ENCODE assay signal across 12 cellular contexts in the genomic region with DNA sequence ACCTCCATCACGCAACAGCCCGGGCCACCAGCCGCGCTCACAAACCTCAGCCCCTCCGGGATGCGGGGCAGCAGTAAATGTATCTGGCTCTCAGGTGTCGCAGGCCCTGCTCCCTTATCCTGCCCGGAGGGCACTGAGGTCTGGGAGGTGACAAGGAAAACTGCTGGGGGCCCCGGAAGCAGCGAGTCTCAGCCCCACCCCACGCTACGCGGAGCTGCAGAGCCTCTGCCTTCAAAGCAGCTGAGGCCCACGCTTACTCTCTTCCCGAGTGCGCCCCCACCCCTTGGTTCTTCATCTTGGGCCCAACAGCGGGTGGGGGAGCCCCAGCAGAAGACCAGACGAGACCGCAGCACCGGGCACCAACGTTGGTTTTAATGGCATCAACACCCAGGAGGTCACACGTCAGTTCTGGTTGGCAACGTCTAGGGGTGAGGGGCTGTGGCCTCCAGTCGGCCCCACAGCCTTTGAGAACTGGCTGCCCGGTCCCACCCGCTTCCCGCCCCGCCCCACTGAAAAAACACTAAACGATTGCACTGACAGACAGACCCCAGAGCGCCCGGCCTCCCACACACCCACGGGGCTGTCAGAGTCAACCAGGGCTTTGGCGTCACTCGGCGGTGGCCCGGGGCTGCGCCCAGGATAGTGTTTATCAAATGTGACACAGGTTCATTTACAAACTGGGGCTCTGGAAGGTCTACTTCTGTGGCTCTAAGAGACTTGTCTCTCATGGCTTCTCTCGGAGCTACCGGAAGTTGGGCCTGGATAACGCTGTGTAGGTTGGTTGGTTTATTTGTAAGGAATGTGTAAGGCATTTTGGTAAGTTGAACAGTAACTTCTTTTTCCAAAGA. TPM values are rescaled to one million over a fixed set of nuclear protein-coding genes. Genes with fewer than 3 reads are reported as not detected.
A peak's percentile ranks its signal among the peaks of the same experiment; 100 is the strongest.
DNase-seq lines count a peak whose midpoint lies in the region; ATAC-seq and TF ChIP-seq lines count a peak whose summit lies in the region.
"Had no signal": no experiment of that assay in that cellular context is flagged by ENCODE, and none has a peak within 500 bp of the region (broad histone marks: within the 10 kb centered on the region; RNA-seq: fewer than 3 reads in every experiment).

No MANE protein-coding gene starts in this region.

- H3K4me1 ChIP-seq in BLaER1 = peaks cover 97% of the 10 kb centered on the region
- H3K4me1 ChIP-seq in PC-9 (replicated peaks; ENCODE audit: insufficient read depth) = no peaks in the 10 kb centered on the region
- peaks cover 63 to 97% (median 94%) of the 10 kb centered on the region in 4 donors for H3K4me1 ChIP-seq in esophagus muscularis mucosa
- H3K4me1 ChIP-seq in effector memory CD4-positive, alpha-beta T cell (ENCODE audit: control insufficient read depth, insufficient read depth, low read length, poor library complexity, severe bottlenecking) = peaks cover 39% of the 10 kb centered on the region

- H2AFZ ChIP-seq in PC-9 = no peak overlapping the region

- no peak for TF ChIP-seq EP300 in esophagus muscularis mucosa (IDR thresholded peaks at IDR 0.05)

- no peaks in the 10 kb centered on the region for H3K9me3 Mint-ChIP-seq in nephron progenitor cell
- H3K9me3 Mint-ChIP-seq: activated B cell treated with CpG ODN at 0.5 μM for 24 hours; CD4-positive, CD25-positive, alpha-beta regulatory T cell; stimulated activated memory B cell treated with anti-CD40 and anti-IgM and Interleukin-4, amounts not matched to agents 10 μg/mL and 1 μg/mL and 100 μg/mL, for 72 hours had no signal

- intact Hi-C loops in PC-9 (cut with micrococcal nuclease; ENCODE audit: unreplicated experiment) (no loop called here), esophagus muscularis mucosa (cut with DNase I) (loop anchor here (2.0 to 5.0 kb wide), 2 partner anchors 36 to 77 kb away; no protein-coding TSS in a partner anchor)

- ATAC-seq in HG03175 (IDR thresholded peaks at IDR 0.05; ENCODE audit: unreplicated experiment) = no peak

- no peak for TF ChIP-seq POLR2A in esophagus muscularis mucosa (IDR thresholded peaks at IDR 0.05; ENCODE audit: low read depth)

- H3K4me3 ChIP-seq in BLaER1 (peak overlapping the region; percentile 65), PC-9 (no peak overlapping the region), esophagus muscularis mucosa (peak overlapping the region in 1 of 4 donors; percentile 21)
- H3K4me3 ChIP-seq in effector memory CD4-positive, alpha-beta T cell (ENCODE audit: insufficient read depth, low read depth, low read length, poor library complexity, severe bottlenecking) = no peak overlapping the region

- peaks cover 14% of the 10 kb centered on the region; the same call in 1 of the 2 replicates for H3F3A ChIP-seq in PC-9 (ENCODE audit: insufficient read depth, low read depth)

- peaks cover 13% of the 10 kb centered on the region for H3K36me3 ChIP-seq in BLaER1
- no peaks in the 10 kb centered on the region for H3K36me3 ChIP-seq in PC-9 (ENCODE audit: low read depth)
- H3K36me3 ChIP-seq in esophagus muscularis mucosa = peaks cover 7 to 72% (median 58%) of the 10 kb centered on the region in 4 donors
- H3K36me3 ChIP-seq in effector memory CD4-positive, alpha-beta T cell (ENCODE audit: control insufficient read depth, insufficient read depth, low read length) = peaks cover 2% of the 10 kb centered on the region

- peaks cover 11% of the 10 kb centered on the region for H3K4me1 Mint-ChIP-seq in nephron progenitor cell

- no peaks in the 10 kb centered on the region; the same call in 1 of the 2 replicates for H4K20me1 ChIP-seq in BLaER1
- H4K20me1 ChIP-seq in PC-9 (ENCODE audit: insufficient read depth) = peaks cover 3% of the 10 kb centered on the region

- POLR2A ChIA-PET in PC-9 (lab: Charles Lee; ENCODE audit: unreplicated experiment) = interaction anchor here (0.5 to 0.6 kb wide), 3 partner anchors 10 to 357 kb away, joined by 3 to 5 read pairs (median 4); no protein-coding TSS in a partner anchor

- H3K9me2 ChIP-seq in PC-9 (ENCODE audit: insufficient read depth) = no peaks in the 10 kb centered on the region

- H3K9me3 ChIP-seq in BLaER1 = no peaks in the 10 kb centered on the region
- H3K9me3 ChIP-seq in PC-9 (ENCODE audit: insufficient read depth, low read depth) = no peaks in the 10 kb centered on the region
- no peaks in the 10 kb centered on the region for H3K9me3 ChIP-seq in esophagus muscularis mucosa
- no peaks in the 10 kb centered on the region for H3K9me3 ChIP-seq in effector memory CD4-positive, alpha-beta T cell (ENCODE audit: control insufficient read depth, low read length)

- H3K27ac ChIP-seq in BLaER1 (peak overlapping the region; percentile 93), PC-9 (no peak overlapping the region), esophagus muscularis mucosa (replicated peaks in 1 of 4) (peak overlapping the region; percentile 82 to 86 (median 84))
- no peak overlapping the region for H3K27ac ChIP-seq in effector memory CD4-positive, alpha-beta T cell (ENCODE audit: insufficient read depth, low read length, poor library complexity, severe bottlenecking)

- H3K36me3 Mint-ChIP-seq in nephron progenitor cell (ENCODE audit: low read depth) = peaks cover 3% of the 10 kb centered on the region

- TSS peak; percentile 43 for BruUV-seq in PC-9 (replicated peaks; lab: Mats Ljungman, UMichigan)

- H3K27me3 Mint-ChIP-seq in nephron progenitor cell (ENCODE audit: low read depth, poor library complexity) = no peaks in the 10 kb centered on the region
- H3K27me3 Mint-ChIP-seq: activated B cell treated with CpG ODN at 0.5 μM for 24 hours; CD4-positive, CD25-positive, alpha-beta regulatory T cell; stimulated activated memory B cell treated with anti-CD40 and anti-IgM and Interleukin-4, amounts not matched to agents 10 μg/mL and 1 μg/mL and 100 μg/mL, for 72 hours had no signal

- no peak overlapping the region for H3K4me3 Mint-ChIP-seq in nephron progenitor cell
- H3K4me3 Mint-ChIP-seq: activated B cell treated with CpG ODN at 0.5 μM for 24 hours; stimulated activated memory B cell treated with anti-CD40 and anti-IgM and Interleukin-4, amounts not matched to agents 10 μg/mL and 1 μg/mL and 100 μg/mL, for 72 hours had no signal

- TF ChIP-seq CTCF in PC-9 (conservative IDR thresholded peaks at IDR 0.05) = no peak
- TF ChIP-seq CTCF in esophagus muscularis mucosa (IDR thresholded peaks at IDR 0.05) = no peak
- TF ChIP-seq CTCF in nephron progenitor cell (IDR thresholded peaks at IDR 0.05) = no peak

- peak overlapping the region; percentile 97 for H3K4me2 ChIP-seq in BLaER1
- H3K4me2 ChIP-seq in PC-9 = no peak overlapping the region

- peak overlapping the region; percentile 82 for H3K9ac ChIP-seq in BLaER1

- WGBS in esophagus muscularis mucosa = 69% methylated on average over 33 of the region's 40 CpGs

- peak overlapping the region; percentile 81 for H3K27ac Mint-ChIP-seq in nephron progenitor cell
- H3K27ac Mint-ChIP-seq: stimulated activated memory B cell treated with anti-CD40 and anti-IgM and Interleukin-4, amounts not matched to agents 10 μg/mL and 1 μg/mL and 100 μg/mL, for 72 hours had no signal

- DNase-seq in PC-9 = no peak
- peak; percentile 91 for DNase-seq in esophagus muscularis mucosa (ENCODE audit: extremely low spot score)
- DNase-seq in nephron progenitor cell = no peak
- DNase-seq in effector memory CD4-positive, alpha-beta T cell = no peak
- DNase-seq in nucleus accumbens (lab: John Stamatoyannopoulos, UW) = no peak
- DNase-seq in NCI-H1092 treated with DMSO at 0.1 percent for 48 hours (lab: John Stamatoyannopoulos, UW) = no peak
- DNase-seq: activated B cell treated with CpG ODN at 0.5 μM for 24 hours; CD4-positive, CD25-positive, alpha-beta regulatory T cell; retina had no signal

- peaks cover 6% of the 10 kb centered on the region; the same call in 1 of the 2 replicates for H3K79me2 ChIP-seq in PC-9 (ENCODE audit: low read depth)

- H3K27me3 ChIP-seq in BLaER1 (no peaks in the 10 kb centered on the region), PC-9 (ENCODE audit: insufficient read depth, low read depth) (no peaks in the 10 kb centered on the region), esophagus muscularis mucosa (no peaks in the 10 kb centered on the region)
- no peaks in the 10 kb centered on the region for H3K27me3 ChIP-seq in effector memory CD4-positive, alpha-beta T cell (replicated peaks; ENCODE audit: control insufficient read depth, insufficient read depth, low read length, poor library complexity, severe bottlenecking)

- CTCF ChIA-PET in PC-9 (lab: Charles Lee) = interaction anchor here (0.6 kb wide), 1 partner anchor 364 kb away, joined by 5 read pairs; no protein-coding TSS in a partner anchor

RNA-seq across cellular contexts. Expression of a gene that starts 43.7 kb away (rescaled TPM):
- 296 and 366 TPM in 2 replicates for total RNA-seq in PC-9 (2021)
- 1,000 to 10,000 TPM; 2,370 to 3,630 (median 3,339) TPM for total RNA-seq in esophagus muscularis mucosa

Comparison
In these comparisons a context has a peak if more than half of its experiments do, and no peak if none do; other contexts are left out.
1. H3K27ac ChIP-seq: peak in BLaER1 (single experiment) and esophagus muscularis mucosa (4 of 4); none in PC-9 (single experiment) and effector memory CD4-positive, alpha-beta T cell (single experiment).